In genomic region chr14:94823556-94824341, GRCh38 we compare ENCODE assay signal across 1 cellular context.
TF ChIP-seq lines count a peak whose summit lies in the region.

No MANE protein-coding gene starts in this region.

TF ChIP-seq in A549, 52 proteins besides CTCF, POLR2A, EP300 and RAD21 (continued from another document):
- TF ChIP-seq BHLHE40 (IDR thresholded peaks at IDR 0.05; ENCODE audit: low read depth, low read length) (no peak), ATOH8 (CRISPR knock-in tag; IDR thresholded peaks at IDR 0.05; ENCODE audit: low read depth) (no peak), NPAS2 (CRISPR knock-in tag; IDR thresholded peaks at IDR 0.05; ENCODE audit: borderline replicate concordance) (no peak), CHD4 (IDR thresholded peaks at IDR 0.05; ENCODE audit: borderline replicate concordance) (no peak)
